15 cellular contexts compared by ENCODE assay signal in the genomic region with DNA sequence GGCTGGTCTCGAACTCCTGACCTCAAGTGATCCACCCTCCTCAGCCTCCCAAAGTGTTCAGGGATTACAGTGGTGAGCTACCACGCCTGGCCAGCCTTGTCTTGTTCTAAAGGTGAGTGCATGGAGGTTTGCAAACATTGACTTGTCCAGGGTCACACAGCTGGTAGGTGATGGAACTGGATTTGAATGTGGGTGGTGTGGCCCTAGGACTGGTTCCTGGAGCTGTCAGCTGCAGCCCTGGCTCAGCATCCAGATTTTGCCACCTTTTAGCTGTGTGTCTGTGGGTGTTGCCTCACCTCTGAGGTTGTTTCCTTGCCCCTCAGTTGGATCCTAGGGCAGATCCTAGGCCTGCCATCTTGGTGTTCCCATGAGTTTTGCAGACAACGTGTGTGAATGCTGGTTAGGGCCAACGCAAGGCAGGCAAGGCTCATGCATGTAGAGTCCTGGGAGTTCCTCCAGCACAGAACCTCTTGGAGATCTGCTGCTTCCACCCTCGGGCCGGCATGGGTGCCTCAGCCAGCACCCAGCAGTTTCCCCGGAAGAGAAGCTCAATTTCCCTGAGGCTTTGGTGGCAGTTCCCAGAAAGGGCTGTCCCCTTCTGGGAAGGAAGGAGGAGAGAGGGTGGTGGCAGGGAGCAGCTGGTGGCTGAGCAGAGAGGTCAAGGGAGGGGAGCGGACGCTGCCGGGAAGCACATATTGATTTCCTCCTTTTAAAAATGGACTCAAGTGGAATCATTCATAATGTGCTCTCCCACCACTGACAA.
DNase-seq lines count a peak whose midpoint lies in the region; ATAC-seq and TF ChIP-seq lines count a peak whose summit lies in the region.
"Had no signal": no experiment of that assay in that cellular context is flagged by ENCODE, and none has a peak within 500 bp of the region (broad histone marks: within the 10 kb centered on the region; RNA-seq: fewer than 3 reads in every experiment).

No MANE protein-coding gene starts in this region.

- H3K9me3 ChIP-seq in BLaER1 = no peaks in the 10 kb centered on the region
- H3K9me3 ChIP-seq in endodermal cell (ENCODE audit: control insufficient read depth, low read length) = no peaks in the 10 kb centered on the region

- H3K36me3 ChIP-seq in BLaER1 = peaks cover 45% of the 10 kb centered on the region
- no peaks in the 10 kb centered on the region for H3K36me3 ChIP-seq in endodermal cell (ENCODE audit: control insufficient read depth, insufficient read depth, low read length)

- peaks cover 2% of the 10 kb centered on the region for H3K27me3 Mint-ChIP-seq in endodermal cell (ENCODE audit: insufficient read depth)

- no peaks in the 10 kb centered on the region for H3K36me3 Mint-ChIP-seq in endodermal cell (ENCODE audit: low read depth)
- H3K36me3 Mint-ChIP-seq: WTC11 had no signal

- H3K9ac ChIP-seq in BLaER1 (0 out of 2 replicates have a peak overlapping the region, but pooled peaks have one; percentile 24), endodermal cell (ENCODE audit: extremely low read depth, low read length, poor library complexity, severe bottlenecking) (no peak overlapping the region)

- H3K4me1 Mint-ChIP-seq in endodermal cell = peaks cover 14% of the 10 kb centered on the region
- H3K4me1 Mint-ChIP-seq: stimulated activated naive CD8-positive, alpha-beta T cell treated with anti-CD3 and anti-CD28 coated beads, Interleukin-15, amount 100 ng/mL, for 72 hours had no signal

- DNase-seq in NCI-H2227 (lab: John Stamatoyannopoulos, UW; ENCODE audit: unreplicated experiment) (peak; percentile 63), endodermal cell (peak; percentile 31), omental fat pad (ENCODE audit: low spot score) (peak; percentile 17), LoVo (ENCODE audit: low spot score) (no peak), superior temporal gyrus (ENCODE audit: extremely low spot score) (no peak)
- DNase-seq in activated naive CD4-positive, alpha-beta T cell treated with anti-CD3 and anti-CD28 coated beads, Interleukin-2, amount 50 U/mL, for 16 hours = no peak
- DNase-seq: activated naive CD4-positive, alpha-beta T cell; cortex of kidney; NCI-H187 treated with DMSO at 0.1 percent for 48 hours; stimulated activated naive CD8-positive, alpha-beta T cell treated with anti-CD3 and anti-CD28 coated beads, Interleukin-15, amount 100 ng/mL, for 72 hours had no signal

- H3K4me3 ChIP-seq in BLaER1 (no peak overlapping the region), endodermal cell (ENCODE audit: low read length) (no peak overlapping the region)

- peak overlapping the region; percentile 98 for H3K4me2 ChIP-seq in BLaER1

- H3K9me3 Mint-ChIP-seq in endodermal cell = no peaks in the 10 kb centered on the region
- H3K9me3 Mint-ChIP-seq: nephron; stimulated activated naive CD8-positive, alpha-beta T cell treated with anti-CD3 and anti-CD28 coated beads, Interleukin-15, amount 100 ng/mL, for 72 hours; WTC11 had no signal

- TF ChIP-seq CTCF in endodermal cell (conservative IDR thresholded peaks at IDR 0.05) (no peak), omental fat pad (IDR thresholded peaks at IDR 0.05) (no peak)

- H3K4me1 ChIP-seq in BLaER1 (peaks cover 76% of the 10 kb centered on the region), endodermal cell (ENCODE audit: control insufficient read depth, insufficient read depth, low read length) (peaks cover 4% of the 10 kb centered on the region)

- H3K27ac Mint-ChIP-seq in endodermal cell = no peak overlapping the region
- H3K27ac Mint-ChIP-seq: stimulated activated naive CD8-positive, alpha-beta T cell treated with anti-CD3 and anti-CD28 coated beads, Interleukin-15, amount 100 ng/mL, for 72 hours; WTC11 had no signal

- H3K4me3 Mint-ChIP-seq in endodermal cell = no peak overlapping the region
- H3K4me3 Mint-ChIP-seq: nephron; stimulated activated naive CD8-positive, alpha-beta T cell treated with anti-CD3 and anti-CD28 coated beads, Interleukin-15, amount 100 ng/mL, for 72 hours; WTC11 had no signal

- WGBS in endodermal cell (ENCODE audit: insufficient coverage in 1 of 2, insufficient read length in 1 of 2), 2 experiments = 88 to 92% methylated on average over 5 to 10 of the region's 10 CpGs

- no peaks in the 10 kb centered on the region for H3K27me3 ChIP-seq in BLaER1
- H3K27me3 ChIP-seq in endodermal cell (ENCODE audit: control insufficient read depth, insufficient read depth, low read length, poor library complexity, severe bottlenecking) = no peaks in the 10 kb centered on the region

- H4K20me1 ChIP-seq in BLaER1 = peaks cover 58% of the 10 kb centered on the region

- H3K27ac ChIP-seq in BLaER1 (0 out of 2 replicates have a peak overlapping the region, but pooled peaks have one; percentile 51), endodermal cell (ENCODE audit: low read depth, low read length) (peak overlapping the region; percentile 24)
- H3K27ac ChIP-seq: epithelial cell of prostate had no signal

- ATAC-seq in omental fat pad (ENCODE audit: low FRiP score) = no peak
- ATAC-seq in GM18909 (IDR thresholded peaks at IDR 0.05; ENCODE audit: poor library complexity, unreplicated experiment) = no peak
- ATAC-seq: stimulated activated naive CD8-positive, alpha-beta T cell treated with anti-CD3 and anti-CD28 coated beads, Interleukin-15, amount 100 ng/mL, for 72 hours; WTC11 had no signal

Comparison
In these comparisons a context has a peak if more than half of its experiments do, and no peak if none do; other contexts are left out.
1. DNase-seq: peak in NCI-H2227 (single experiment), endodermal cell (single experiment) and omental fat pad (single experiment); none in LoVo (single experiment), activated naive CD4-positive, alpha-beta T cell treated with anti-CD3 and anti-CD28 coated beads, Interleukin-2, amount 50 U/mL, for 16 hours (single experiment) and superior temporal gyrus (single experiment).